In genomic region chr1:201163036-201163435, GRCh38 we compare ENCODE assay signal across 5 cellular contexts. TPM values are rescaled to one million over a fixed set of nuclear protein-coding genes. Genes with fewer than 3 reads are reported as not detected.
"Had no signal": no experiment of that assay in that cellular context is flagged by ENCODE, and none has a peak within 500 bp of the region (broad histone marks: within the 10 kb centered on the region; RNA-seq: fewer than 3 reads in every experiment).

No MANE protein-coding gene starts in this region.

RNA-seq across cellular contexts. Expression of gene IGFN1, which starts 27.6 kb away (rescaled TPM):
- total RNA-seq: IMR-90, K562 had no signal

RNA-seq across cellular contexts. Expression of gene ASCL5, which starts 36.1 kb away (rescaled TPM):
- total RNA-seq: HepG2, HT-29, HT1080, IMR-90 had no signal

RNA-seq across cellular contexts. Expression of gene CACNA1S, which starts 50.8 kb away (rescaled TPM):
- total RNA-seq: HepG2, HT-29, HT1080, IMR-90, K562 had no signal
